ENCODE assay signal across 1 cellular context in genomic region chr20:543369-544152, GRCh38.
TF ChIP-seq lines count a peak whose summit lies in the region.

TSS of gene CSNK2A1 (minus strand) at chr20:543790. CDS start at chr20:508551, 35,239 bp downstream.

TF ChIP-seq in K562, 482 proteins besides CTCF, POLR2A, EP300 and RAD21 (continued from another document and continues in another):
- TF ChIP-seq ZNF280A (IDR thresholded peaks at IDR 0.05; ENCODE audit: low read depth, partially characterized antibody) (no peak), MAFF (IDR thresholded peaks at IDR 0.05; ENCODE audit: low read length) (peak; percentile 56), FUS (optimal IDR thresholded peaks at IDR 0.05; ENCODE audit: low read depth, low read length) (no peak), ZNF175 (CRISPR knock-in tag; IDR thresholded peaks at IDR 0.05; ENCODE audit: low read depth) (peak; percentile 41; the same call in 1 of the 2 replicates), L3MBTL2 (IDR thresholded peaks at IDR 0.05) (peak; percentile 24; the same call in 1 of the 2 replicates), ZNF444 (CRISPR knock-in tag; IDR thresholded peaks at IDR 0.05) (no peak), ZNF408 (CRISPR knock-in tag; IDR thresholded peaks at IDR 0.05; ENCODE audit: low read depth) (no peak), FOXP4 (CRISPR knock-in tag; IDR thresholded peaks at IDR 0.05; ENCODE audit: borderline replicate concordance) (0 out of 2 replicates have a peak, but pooled peaks have one; percentile 21), ZNF431 (CRISPR knock-in tag; IDR thresholded peaks at IDR 0.05) (no peak), NR2F6 (CRISPR knock-in tag; IDR thresholded peaks at IDR 0.05) (no peak), TEAD2 (tag; IDR thresholded peaks at IDR 0.05) (no peak), NFYB (IDR thresholded peaks at IDR 0.05; ENCODE audit: extremely low read depth, insufficient read length) (no peak), CHD1 (IDR thresholded peaks at IDR 0.05; ENCODE audit: low read length) (peak; percentile 76), CEBPG (CRISPR knock-in tag; IDR thresholded peaks at IDR 0.05) (no peak), CEBPG (tag; conservative IDR thresholded peaks at IDR 0.05 in 1 of 2, IDR thresholded peaks at IDR 0.05 in 1 of 2) (no peak), ZNF707 (CRISPR knock-in tag; conservative IDR thresholded peaks at IDR 0.05) (no peak), ETS2 (tag; IDR thresholded peaks at IDR 0.05; ENCODE audit: borderline replicate concordance, poor library complexity, severe bottlenecking) (no peak), SMAD2 (IDR thresholded peaks at IDR 0.05; ENCODE audit: low read depth, low read length) (no peak), ELF2 (CRISPR knock-in tag; IDR thresholded peaks at IDR 0.05) (no peak), TRIM24 (IDR thresholded peaks at IDR 0.05) (0 out of 4 replicates have a peak, but pooled peaks of 1 of the 2 experiments have one; percentile 30), NFIX (CRISPR knock-in tag; IDR thresholded peaks at IDR 0.05; ENCODE audit: low read depth) (no peak), KAT8 (IDR thresholded peaks at IDR 0.05; ENCODE audit: low read depth) (no peak), ZNF143 (CRISPR knock-in tag; IDR thresholded peaks at IDR 0.05) (peak; percentile 64), MIER1 (IDR thresholded peaks at IDR 0.05; ENCODE audit: low read depth) (no peak; the same call in 1 of the 2 replicates)
- TF ChIP-seq, protein P1, sequence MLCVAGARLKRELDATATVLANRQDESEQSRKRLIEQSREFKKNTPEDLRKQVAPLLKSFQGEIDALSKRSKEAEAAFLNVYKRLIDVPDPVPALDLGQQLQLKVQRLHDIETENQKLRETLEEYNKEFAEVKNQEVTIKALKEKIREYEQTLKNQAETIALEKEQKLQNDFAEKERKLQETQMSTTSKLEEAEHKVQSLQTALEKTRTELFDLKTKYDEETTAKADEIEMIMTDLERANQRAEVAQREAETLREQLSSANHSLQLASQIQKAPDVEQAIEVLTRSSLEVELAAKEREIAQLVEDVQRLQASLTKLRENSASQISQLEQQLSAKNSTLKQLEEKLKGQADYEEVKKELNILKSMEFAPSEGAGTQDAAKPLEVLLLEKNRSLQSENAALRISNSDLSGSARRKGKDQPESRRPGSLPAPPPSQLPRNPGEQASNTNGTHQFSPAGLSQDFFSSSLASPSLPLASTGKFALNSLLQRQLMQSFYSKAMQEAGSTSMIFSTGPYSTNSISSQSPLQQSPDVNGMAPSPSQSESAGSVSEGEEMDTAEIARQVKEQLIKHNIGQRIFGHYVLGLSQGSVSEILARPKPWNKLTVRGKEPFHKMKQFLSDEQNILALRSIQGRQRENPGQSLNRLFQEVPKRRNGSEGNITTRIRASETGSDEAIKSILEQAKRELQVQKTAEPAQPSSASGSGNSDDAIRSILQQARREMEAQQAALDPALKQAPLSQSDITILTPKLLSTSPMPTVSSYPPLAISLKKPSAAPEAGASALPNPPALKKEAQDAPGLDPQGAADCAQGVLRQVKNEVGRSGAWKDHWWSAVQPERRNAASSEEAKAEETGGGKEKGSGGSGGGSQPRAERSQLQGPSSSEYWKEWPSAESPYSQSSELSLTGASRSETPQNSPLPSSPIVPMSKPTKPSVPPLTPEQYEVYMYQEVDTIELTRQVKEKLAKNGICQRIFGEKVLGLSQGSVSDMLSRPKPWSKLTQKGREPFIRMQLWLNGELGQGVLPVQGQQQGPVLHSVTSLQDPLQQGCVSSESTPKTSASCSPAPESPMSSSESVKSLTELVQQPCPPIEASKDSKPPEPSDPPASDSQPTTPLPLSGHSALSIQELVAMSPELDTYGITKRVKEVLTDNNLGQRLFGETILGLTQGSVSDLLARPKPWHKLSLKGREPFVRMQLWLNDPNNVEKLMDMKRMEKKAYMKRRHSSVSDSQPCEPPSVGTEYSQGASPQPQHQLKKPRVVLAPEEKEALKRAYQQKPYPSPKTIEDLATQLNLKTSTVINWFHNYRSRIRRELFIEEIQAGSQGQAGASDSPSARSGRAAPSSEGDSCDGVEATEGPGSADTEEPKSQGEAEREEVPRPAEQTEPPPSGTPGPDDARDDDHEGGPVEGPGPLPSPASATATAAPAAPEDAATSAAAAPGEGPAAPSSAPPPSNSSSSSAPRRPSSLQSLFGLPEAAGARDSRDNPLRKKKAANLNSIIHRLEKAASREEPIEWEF (CRISPR knock-in tag; IDR thresholded peaks at IDR 0.05): peak; percentile 57; the same call in 1 of the 2 replicates
- TF ChIP-seq, protein P2, sequence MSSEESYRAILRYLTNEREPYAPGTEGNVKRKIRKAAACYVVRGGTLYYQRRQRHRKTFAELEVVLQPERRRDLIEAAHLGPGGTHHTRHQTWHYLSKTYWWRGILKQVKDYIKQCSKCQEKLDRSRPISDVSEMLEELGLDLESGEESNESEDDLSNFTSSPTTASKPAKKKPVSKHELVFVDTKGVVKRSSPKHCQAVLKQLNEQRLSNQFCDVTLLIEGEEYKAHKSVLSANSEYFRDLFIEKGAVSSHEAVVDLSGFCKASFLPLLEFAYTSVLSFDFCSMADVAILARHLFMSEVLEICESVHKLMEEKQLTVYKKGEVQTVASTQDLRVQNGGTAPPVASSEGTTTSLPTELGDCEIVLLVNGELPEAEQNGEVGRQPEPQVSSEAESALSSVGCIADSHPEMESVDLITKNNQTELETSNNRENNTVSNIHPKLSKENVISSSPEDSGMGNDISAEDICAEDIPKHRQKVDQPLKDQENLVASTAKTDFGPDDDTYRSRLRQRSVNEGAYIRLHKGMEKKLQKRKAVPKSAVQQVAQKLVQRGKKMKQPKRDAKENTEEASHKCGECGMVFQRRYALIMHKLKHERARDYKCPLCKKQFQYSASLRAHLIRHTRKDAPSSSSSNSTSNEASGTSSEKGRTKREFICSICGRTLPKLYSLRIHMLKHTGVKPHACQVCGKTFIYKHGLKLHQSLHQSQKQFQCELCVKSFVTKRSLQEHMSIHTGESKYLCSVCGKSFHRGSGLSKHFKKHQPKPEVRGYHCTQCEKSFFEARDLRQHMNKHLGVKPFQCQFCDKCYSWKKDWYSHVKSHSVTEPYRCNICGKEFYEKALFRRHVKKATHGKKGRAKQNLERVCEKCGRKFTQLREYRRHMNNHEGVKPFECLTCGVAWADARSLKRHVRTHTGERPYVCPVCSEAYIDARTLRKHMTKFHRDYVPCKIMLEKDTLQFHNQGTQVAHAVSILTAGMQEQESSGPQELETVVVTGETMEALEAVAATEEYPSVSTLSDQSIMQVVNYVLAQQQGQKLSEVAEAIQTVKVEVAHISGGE (CRISPR knock-in tag; IDR thresholded peaks at IDR 0.05): peak in 1 of 3 experiments; percentile 68; a peak in 2 of 6 replicates
- TF ChIP-seq, protein P3, sequence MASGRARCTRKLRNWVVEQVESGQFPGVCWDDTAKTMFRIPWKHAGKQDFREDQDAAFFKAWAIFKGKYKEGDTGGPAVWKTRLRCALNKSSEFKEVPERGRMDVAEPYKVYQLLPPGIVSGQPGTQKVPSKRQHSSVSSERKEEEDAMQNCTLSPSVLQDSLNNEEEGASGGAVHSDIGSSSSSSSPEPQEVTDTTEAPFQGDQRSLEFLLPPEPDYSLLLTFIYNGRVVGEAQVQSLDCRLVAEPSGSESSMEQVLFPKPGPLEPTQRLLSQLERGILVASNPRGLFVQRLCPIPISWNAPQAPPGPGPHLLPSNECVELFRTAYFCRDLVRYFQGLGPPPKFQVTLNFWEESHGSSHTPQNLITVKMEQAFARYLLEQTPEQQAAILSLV (tag; IDR thresholded peaks at IDR 0.05): no peak
- TF ChIP-seq, protein P4, sequence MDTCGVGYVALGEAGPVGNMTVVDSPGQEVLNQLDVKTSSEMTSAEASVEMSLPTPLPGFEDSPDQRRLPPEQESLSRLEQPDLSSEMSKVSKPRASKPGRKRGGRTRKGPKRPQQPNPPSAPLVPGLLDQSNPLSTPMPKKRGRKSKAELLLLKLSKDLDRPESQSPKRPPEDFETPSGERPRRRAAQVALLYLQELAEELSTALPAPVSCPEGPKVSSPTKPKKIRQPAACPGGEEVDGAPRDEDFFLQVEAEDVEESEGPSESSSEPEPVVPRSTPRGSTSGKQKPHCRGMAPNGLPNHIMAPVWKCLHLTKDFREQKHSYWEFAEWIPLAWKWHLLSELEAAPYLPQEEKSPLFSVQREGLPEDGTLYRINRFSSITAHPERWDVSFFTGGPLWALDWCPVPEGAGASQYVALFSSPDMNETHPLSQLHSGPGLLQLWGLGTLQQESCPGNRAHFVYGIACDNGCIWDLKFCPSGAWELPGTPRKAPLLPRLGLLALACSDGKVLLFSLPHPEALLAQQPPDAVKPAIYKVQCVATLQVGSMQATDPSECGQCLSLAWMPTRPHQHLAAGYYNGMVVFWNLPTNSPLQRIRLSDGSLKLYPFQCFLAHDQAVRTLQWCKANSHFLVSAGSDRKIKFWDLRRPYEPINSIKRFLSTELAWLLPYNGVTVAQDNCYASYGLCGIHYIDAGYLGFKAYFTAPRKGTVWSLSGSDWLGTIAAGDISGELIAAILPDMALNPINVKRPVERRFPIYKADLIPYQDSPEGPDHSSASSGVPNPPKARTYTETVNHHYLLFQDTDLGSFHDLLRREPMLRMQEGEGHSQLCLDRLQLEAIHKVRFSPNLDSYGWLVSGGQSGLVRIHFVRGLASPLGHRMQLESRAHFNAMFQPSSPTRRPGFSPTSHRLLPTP (IDR thresholded peaks at IDR 0.05; ENCODE audit: borderline replicate concordance, extremely low read depth, insufficient read length): no peak
- TF ChIP-seq, protein P5, sequence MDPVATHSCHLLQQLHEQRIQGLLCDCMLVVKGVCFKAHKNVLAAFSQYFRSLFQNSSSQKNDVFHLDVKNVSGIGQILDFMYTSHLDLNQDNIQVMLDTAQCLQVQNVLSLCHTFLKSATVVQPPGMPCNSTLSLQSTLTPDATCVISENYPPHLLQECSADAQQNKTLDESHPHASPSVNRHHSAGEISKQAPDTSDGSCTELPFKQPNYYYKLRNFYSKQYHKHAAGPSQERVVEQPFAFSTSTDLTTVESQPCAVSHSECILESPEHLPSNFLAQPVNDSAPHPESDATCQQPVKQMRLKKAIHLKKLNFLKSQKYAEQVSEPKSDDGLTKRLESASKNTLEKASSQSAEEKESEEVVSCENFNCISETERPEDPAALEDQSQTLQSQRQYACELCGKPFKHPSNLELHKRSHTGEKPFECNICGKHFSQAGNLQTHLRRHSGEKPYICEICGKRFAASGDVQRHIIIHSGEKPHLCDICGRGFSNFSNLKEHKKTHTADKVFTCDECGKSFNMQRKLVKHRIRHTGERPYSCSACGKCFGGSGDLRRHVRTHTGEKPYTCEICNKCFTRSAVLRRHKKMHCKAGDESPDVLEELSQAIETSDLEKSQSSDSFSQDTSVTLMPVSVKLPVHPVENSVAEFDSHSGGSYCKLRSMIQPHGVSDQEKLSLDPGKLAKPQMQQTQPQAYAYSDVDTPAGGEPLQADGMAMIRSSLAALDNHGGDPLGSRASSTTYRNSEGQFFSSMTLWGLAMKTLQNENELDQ (CRISPR knock-in tag; IDR thresholded peaks at IDR 0.05; ENCODE audit: borderline replicate concordance): no peak; the same call in 1 of the 2 replicates
